Comparison of ENCODE assay signal across 9 cellular contexts in genomic region chr18:12236934-12237832, GRCh38. TPM values are rescaled to one million over a fixed set of nuclear protein-coding genes. Genes with fewer than 3 reads are reported as not detected.
DNase-seq lines count a peak whose midpoint lies in the region; ATAC-seq, FAIRE-seq and TF ChIP-seq lines count a peak whose summit lies in the region.
"Had no signal": no experiment of that assay in that cellular context is flagged by ENCODE, and none has a peak within 500 bp of the region (broad histone marks: within the 10 kb centered on the region; RNA-seq: fewer than 3 reads in every experiment).

No MANE protein-coding gene starts in this region.

- peaks cover 12% of the 10 kb centered on the region for H3K4me1 ChIP-seq in endothelial cell of umbilical vein (ENCODE audit: control insufficient read depth, extremely low read depth, insufficient read depth, low read length)

- no peaks in the 10 kb centered on the region for H3K9me3 ChIP-seq in endothelial cell of umbilical vein (replicated peaks; ENCODE audit: control insufficient read depth, insufficient read depth, low read length)

- ATAC-seq in HG03139 (IDR thresholded peaks at IDR 0.05; ENCODE audit: unreplicated experiment) (peak; percentile 93), naive B cell (ENCODE audit: low read depth in 2 of 2) (peak; percentile 84 to 90)
- ATAC-seq in stimulated activated effector memory CD8-positive, alpha-beta T cell treated with anti-CD3 and anti-CD28 coated beads, Interleukin-12 subunit alpha, Interleukin-12 subunit beta, amount 100 ng/mL, for 72 hours, result peak; percentile 90

- no peak overlapping the region for H3K9ac ChIP-seq in endothelial cell of umbilical vein (replicated peaks; ENCODE audit: extremely low read depth, insufficient read depth, low read length)

- in situ Hi-C loops in GM13977 (cut with MboI; ENCODE audit: low pct_unique_long_range_greater_than_20kb, low sequenced_read_pairs, unreplicated experiment), result loop anchor here (25.0 kb wide), 2 partner anchors 175 to 300 kb away; no protein-coding TSS in a partner anchor

- no peaks in the 10 kb centered on the region for H3K36me3 ChIP-seq in endothelial cell of umbilical vein (ENCODE audit: control insufficient read depth in 2 of 2, extremely low read depth in 1 of 2, insufficient read depth in 2 of 2, low read length in 2 of 2)

- dilution Hi-C loops in endothelial cell of umbilical vein (cut with MboI; ENCODE audit: extremely low pct_ligation_motif_present, low sequenced_read_pairs), result no loop called here

- H3K27ac ChIP-seq in 22Rv1 (no peak overlapping the region), endothelial cell of umbilical vein (ENCODE audit: insufficient read depth, low read depth, low read length) (no peak overlapping the region)

- H4K20me1 ChIP-seq in endothelial cell of umbilical vein (replicated peaks; ENCODE audit: control insufficient read depth, extremely low read depth, insufficient read depth, low read length), result no peaks in the 10 kb centered on the region

- peak; percentile 88 for FAIRE-seq in endothelial cell of umbilical vein (lab: Jason Lieb, UNC)

- H3K4me2 ChIP-seq in endothelial cell of umbilical vein (ENCODE audit: insufficient read depth, low read length), result no peak overlapping the region

- peaks cover 11 to 19% of the 10 kb centered on the region in 2 experiments for H3K27me3 ChIP-seq in endothelial cell of umbilical vein (ENCODE audit: control insufficient read depth in 2 of 2, insufficient read depth in 2 of 2, low read length in 2 of 2)

- no peak overlapping the region for H3K4me3 Mint-ChIP-seq in naive B cell
- no peak overlapping the region for H3K4me3 Mint-ChIP-seq in stimulated activated effector memory CD8-positive, alpha-beta T cell treated with anti-CD3 and anti-CD28 coated beads, Interleukin-12 subunit alpha, Interleukin-12 subunit beta, amount 100 ng/mL, for 72 hours

- DNase-seq in GM13977 (ENCODE audit: low spot score) (peak; percentile 86), NCI-H82 (lab: John Stamatoyannopoulos, UW) (peak; percentile 80), endothelial cell of umbilical vein (ENCODE audit: low read depth, low spot score) (peak; percentile 63), naive B cell (peak; percentile 53)
- DNase-seq in activated CD8-positive, alpha-beta memory T cell treated with anti-CD3 and anti-CD28 coated beads for 24 hours, result peak; percentile 87
- peak; percentile 65 to 88 for DNase-seq in stimulated activated effector memory CD8-positive, alpha-beta T cell treated with anti-CD3 and anti-CD28 coated beads, Interleukin-12 subunit alpha, Interleukin-12 subunit beta, amount 100 ng/mL, for 72 hours (ENCODE audit: low spot score in 2 of 2)

- H3K9me3 Mint-ChIP-seq in naive B cell, result no peaks in the 10 kb centered on the region
- no peaks in the 10 kb centered on the region for H3K9me3 Mint-ChIP-seq in stimulated activated effector memory CD8-positive, alpha-beta T cell treated with anti-CD3 and anti-CD28 coated beads, Interleukin-12 subunit alpha, Interleukin-12 subunit beta, amount 100 ng/mL, for 72 hours

- no peak overlapping the region for H3K27ac Mint-ChIP-seq in naive B cell
- H3K27ac Mint-ChIP-seq in stimulated activated effector memory CD8-positive, alpha-beta T cell treated with anti-CD3 and anti-CD28 coated beads, Interleukin-12 subunit alpha, Interleukin-12 subunit beta, amount 100 ng/mL, for 72 hours, result no peak overlapping the region

- TF ChIP-seq CTCF in 22Rv1 (IDR thresholded peaks at IDR 0.05), result peak; percentile 95
- peak; percentile 97 for TF ChIP-seq CTCF in GM13977 (IDR thresholded peaks at IDR 0.05; ENCODE audit: extremely low read depth, insufficient read depth, missing control alignments)
- TF ChIP-seq CTCF in endothelial cell of umbilical vein (IDR thresholded peaks at IDR 0.05; ENCODE audit: extremely low read depth in 1 of 2, insufficient read depth in 1 of 2, low read depth in 1 of 2, low read length in 2 of 2), result peak; percentile 95 to 99

- H3K36me3 Mint-ChIP-seq in naive B cell, result no peaks in the 10 kb centered on the region
- no peaks in the 10 kb centered on the region for H3K36me3 Mint-ChIP-seq in stimulated activated effector memory CD8-positive, alpha-beta T cell treated with anti-CD3 and anti-CD28 coated beads, Interleukin-12 subunit alpha, Interleukin-12 subunit beta, amount 100 ng/mL, for 72 hours

- no peaks in the 10 kb centered on the region for H3K9me1 ChIP-seq in endothelial cell of umbilical vein (replicated peaks; ENCODE audit: control insufficient read depth, extremely low read depth, insufficient read depth, low read length)

- peaks cover 25 to 43% (median 31%) of the 10 kb centered on the region in 3 donors for H3K27me3 Mint-ChIP-seq in naive B cell

- CTCF ChIA-PET in endothelial cell of umbilical vein (lab: Charles Lee), result interaction anchor here (0.5 to 3.9 kb wide), 29 partner anchors 8 to 582 kb away, joined by 3 to 35 read pairs (median 4); partner anchors contain the start of gene CIDEA

- intact Hi-C loops in endothelial cell of umbilical vein (cut with micrococcal nuclease), result loop anchor here (1.0 to 10.0 kb wide), 5 partner anchors 145 to 1632 kb away; no protein-coding TSS in a partner anchor

- no peaks in the 10 kb centered on the region for H3K79me2 ChIP-seq in endothelial cell of umbilical vein (ENCODE audit: control insufficient read depth, insufficient read depth, low read length)

- no peak for TF ChIP-seq POLR2A in endothelial cell of umbilical vein (IDR thresholded peaks at IDR 0.05; ENCODE audit: low read depth, low read length)

- peaks cover 0 to 1% (median 0%) of the 10 kb centered on the region in 3 donors for H3K4me1 Mint-ChIP-seq in naive B cell
- H3K4me1 Mint-ChIP-seq in stimulated activated effector memory CD8-positive, alpha-beta T cell treated with anti-CD3 and anti-CD28 coated beads, Interleukin-12 subunit alpha, Interleukin-12 subunit beta, amount 100 ng/mL, for 72 hours, result no peaks in the 10 kb centered on the region

- H3K4me3 ChIP-seq in endothelial cell of umbilical vein (replicated peaks in 1 of 3; ENCODE audit: insufficient read depth in 1 of 3, low read depth in 1 of 3, low read length in 3 of 3), result no peak overlapping the region

- peak overlapping the region; percentile 70 for H2AFZ ChIP-seq in endothelial cell of umbilical vein (ENCODE audit: low read depth, low read length)

- POLR2A ChIA-PET in endothelial cell of umbilical vein (lab: Charles Lee), result no interaction called here

- no TSS peak for BruUV-seq in endothelial cell of umbilical vein (replicated peaks; lab: Mats Ljungman, UMichigan)

TF ChIP-seq in endothelial cell of umbilical vein, 7 proteins besides CTCF, POLR2A, EP300 and RAD21:
- TF ChIP-seq EZH2 (IDR thresholded peaks at IDR 0.05; ENCODE audit: borderline replicate concordance, low read depth, low read length, severe bottlenecking) (no peak), GATA2 (IDR thresholded peaks at IDR 0.05; ENCODE audit: insufficient read depth, insufficient read length, low read depth, low read length) (no peak), MYC (IDR thresholded peaks at IDR 0.05; ENCODE audit: low read depth, low read length) (no peak), MAX (IDR thresholded peaks at IDR 0.05; ENCODE audit: insufficient read depth, insufficient read length) (no peak), JUN (IDR thresholded peaks at IDR 0.05; ENCODE audit: borderline replicate concordance, insufficient read depth, insufficient read length, low read depth) (no peak), POLR2AphosphoS5 (IDR thresholded peaks at IDR 0.05; ENCODE audit: insufficient read depth, low read depth, low read length) (no peak), FOS (IDR thresholded peaks at IDR 0.05; ENCODE audit: borderline replicate concordance, insufficient read depth, low read length) (no peak)

RNA-seq across cellular contexts. Expression of gene CIDEA, which starts 17.0 kb away (rescaled TPM):
- 0.42 and 1.8 TPM in 2 replicates for total RNA-seq in endothelial cell of umbilical vein
- polyA plus RNA-seq in endothelial cell of umbilical vein, result not detected in 2 replicates
- polyA plus RNA-seq in endothelial cell of umbilical vein (2011; cell fraction: cytosol; rRNA removed), result not detected in 2 replicates
- not detected in 2 replicates for polyA plus RNA-seq in endothelial cell of umbilical vein (2011; cell fraction: nucleus; rRNA removed)
- not detected in 2 replicates for polyA plus RNA-seq in endothelial cell of umbilical vein (2012)
- not detected in 2 replicates for polyA minus RNA-seq in endothelial cell of umbilical vein
- polyA minus RNA-seq in endothelial cell of umbilical vein (2011; cell fraction: cytosol; rRNA and poly(A)+ RNA removed), result not detected
- not detected in 2 replicates for polyA minus RNA-seq in endothelial cell of umbilical vein (2011; cell fraction: nucleus; rRNA and poly(A)+ RNA removed)
- polyA plus RNA-seq in naive B cell (ENCODE audit: low read depth in 6 of 6), result not detected
- total RNA-seq: renal cortical epithelial cell had no signal
